Comparison of ENCODE assay signal across 21 cellular contexts in the genomic region with DNA sequence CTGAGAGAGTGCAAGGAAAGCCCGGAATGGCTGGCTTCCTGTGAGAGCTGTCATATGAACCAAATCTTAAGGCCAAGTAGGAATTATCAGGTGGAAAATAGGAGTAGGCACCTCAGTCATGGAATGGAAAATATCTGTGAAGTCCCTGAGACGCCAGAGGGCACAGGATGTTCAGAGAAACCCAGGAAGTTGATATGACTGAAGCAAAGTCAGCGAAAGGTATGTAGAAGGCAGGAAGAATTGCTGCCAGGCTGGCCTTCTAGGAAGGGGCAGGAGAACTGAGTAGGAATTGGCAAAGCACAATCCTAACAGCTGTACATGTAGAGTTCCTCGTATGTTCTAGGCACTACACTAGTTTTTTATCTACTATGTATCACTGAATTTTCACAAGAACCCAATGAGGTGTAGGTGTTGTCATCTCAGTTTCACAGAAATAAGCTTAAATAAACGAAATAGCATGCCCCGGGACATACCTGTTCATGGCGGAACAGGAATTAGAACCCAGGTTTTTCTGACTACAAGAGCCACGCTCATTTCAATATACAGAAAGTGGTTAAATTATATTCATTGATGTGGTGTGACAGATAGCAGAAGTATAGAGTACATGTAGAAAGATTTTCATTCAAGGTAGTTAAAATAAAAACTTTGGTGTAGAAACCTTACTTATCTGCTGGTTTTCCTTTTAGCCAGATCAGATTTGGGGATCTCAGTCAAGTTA. TPM values are rescaled to one million over a fixed set of nuclear protein-coding genes. Genes with fewer than 3 reads are reported as not detected.
DNase-seq lines count a peak whose midpoint lies in the region; ATAC-seq, FAIRE-seq and TF ChIP-seq lines count a peak whose summit lies in the region.
"Had no signal": no experiment of that assay in that cellular context is flagged by ENCODE, and none has a peak within 500 bp of the region (broad histone marks: within the 10 kb centered on the region; RNA-seq: fewer than 3 reads in every experiment).

No MANE protein-coding gene starts in this region.

- peak; percentile 5 for FAIRE-seq in urothelium cell line (lab: Jason Lieb, UNC)
- FAIRE-seq: RCC 7860 had no signal

- no peak overlapping the region for H3K4me3 ChIP-seq in epithelial cell of esophagus (ENCODE audit: low read length)
- H3K4me3 ChIP-seq: esophagus muscularis mucosa, MG63, smooth muscle cell, thyroid gland had no signal

- ATAC-seq in activated naive CD8-positive, alpha-beta T cell treated with anti-CD3 and anti-CD28 coated beads, Interleukin-2, amount 10 ng/mL, durations not matched to agents 7 days and 5 days (ENCODE audit: low read depth), result no peak
- ATAC-seq in T-cell (replicated peaks in 1 of 4), result peak in 2 of 4 experiments; percentile 36 to 49

- H3K27ac Mint-ChIP-seq in activated naive CD8-positive, alpha-beta T cell treated with anti-CD3 and anti-CD28 coated beads, Interleukin-2, amount 10 ng/mL, durations not matched to agents 7 days and 5 days, result peak overlapping the region; percentile 11
- no peak overlapping the region for H3K27ac Mint-ChIP-seq in activated naive CD8-positive, alpha-beta T cell treated with anti-CD3 and anti-CD28 coated beads for 36 hours
- peak overlapping the region; percentile 5 to 68 for H3K27ac Mint-ChIP-seq in T-cell

- POLR2A ChIA-PET in activated naive CD8-positive, alpha-beta T cell treated with anti-CD3 and anti-CD28 coated beads, Interleukin-2, amount 10 ng/mL, durations not matched to agents 7 days and 5 days (lab: Charles Lee), result interaction anchor here (0.6 to 1.3 kb wide), 3 partner anchors 15 to 94 kb away, joined by 3 read pairs; a partner anchor contains a TSS
- POLR2A ChIA-PET in T-cell (lab: Charles Lee), result no interaction called here

- H3K36me3 Mint-ChIP-seq in activated naive CD8-positive, alpha-beta T cell treated with anti-CD3 and anti-CD28 coated beads, Interleukin-2, amount 10 ng/mL, durations not matched to agents 7 days and 5 days, result peaks cover 32% of the 10 kb centered on the region
- peaks cover 40% of the 10 kb centered on the region for H3K36me3 Mint-ChIP-seq in activated naive CD8-positive, alpha-beta T cell treated with anti-CD3 and anti-CD28 coated beads for 36 hours
- peaks cover 37% of the 10 kb centered on the region for H3K36me3 Mint-ChIP-seq in T-cell

- CTCF ChIA-PET in T-cell (lab: Charles Lee), result no interaction called here

- TF ChIP-seq CTCF in epithelial cell of esophagus (IDR thresholded peaks at IDR 0.05; ENCODE audit: insufficient read depth, low read depth, low read length, missing control alignments), result no peak

- in situ Hi-C loops in G401 (cut with HindIII; ENCODE audit: low sequenced_read_pairs), result no loop called here

- no peaks in the 10 kb centered on the region for H3K27me3 Mint-ChIP-seq in activated naive CD8-positive, alpha-beta T cell treated with anti-CD3 and anti-CD28 coated beads, Interleukin-2, amount 10 ng/mL, durations not matched to agents 7 days and 5 days
- no peaks in the 10 kb centered on the region for H3K27me3 Mint-ChIP-seq in activated naive CD8-positive, alpha-beta T cell treated with anti-CD3 and anti-CD28 coated beads for 36 hours
- H3K27me3 Mint-ChIP-seq in T-cell, result no peaks in the 10 kb centered on the region

- H3K4me1 Mint-ChIP-seq in activated naive CD8-positive, alpha-beta T cell treated with anti-CD3 and anti-CD28 coated beads, Interleukin-2, amount 10 ng/mL, durations not matched to agents 7 days and 5 days, result peaks cover 18% of the 10 kb centered on the region
- peaks cover 33% of the 10 kb centered on the region for H3K4me1 Mint-ChIP-seq in activated naive CD8-positive, alpha-beta T cell treated with anti-CD3 and anti-CD28 coated beads for 36 hours
- peaks cover 24 to 26% (median 25%) of the 10 kb centered on the region in 3 donors for H3K4me1 Mint-ChIP-seq in T-cell

- no peak for DNase-seq in activated naive CD8-positive, alpha-beta T cell treated with anti-CD3 and anti-CD28 coated beads, Interleukin-2, amount 10 ng/mL, durations not matched to agents 7 days and 5 days
- DNase-seq in activated naive CD8-positive, alpha-beta T cell treated with anti-CD3 and anti-CD28 coated beads for 36 hours, result no peak
- DNase-seq in T-cell (no peak), epithelial cell of esophagus (ENCODE audit: low read depth) (peak; percentile 4), urothelium cell line (ENCODE audit: low spot score) (no peak), iPS-NIHi7 (ENCODE audit: extremely low spot score) (no peak), G401 (ENCODE audit: low spot score) (no peak)
- DNase-seq: activated gamma-delta T cell treated with Interleukin-2 at 50 U/mL for 16 hours; cerebellar nuclear complex; DMS153; kidney glomerular epithelial cell; MG63; NCI-H1417 treated with DMSO at 0.1 percent for 48 hours; NCI-H524 treated with DMSO at 0.1 percent for 48 hours; stimulated activated CD4-positive, alpha-beta T cell treated with anti-CD3 and anti-CD28 coated beads, Interleukin-2, amount 100 ng/mL, for 48 hours; stimulated activated naive CD4-positive, alpha-beta T cell; thyroid gland; WERI-Rb-1 had no signal

- H3K9me3 Mint-ChIP-seq in activated naive CD8-positive, alpha-beta T cell treated with anti-CD3 and anti-CD28 coated beads, Interleukin-2, amount 10 ng/mL, durations not matched to agents 7 days and 5 days, result no peaks in the 10 kb centered on the region
- H3K9me3 Mint-ChIP-seq in activated naive CD8-positive, alpha-beta T cell treated with anti-CD3 and anti-CD28 coated beads for 36 hours, result no peaks in the 10 kb centered on the region
- H3K9me3 Mint-ChIP-seq in T-cell, result no peaks in the 10 kb centered on the region

- no peak overlapping the region for H3K4me3 Mint-ChIP-seq in activated naive CD8-positive, alpha-beta T cell treated with anti-CD3 and anti-CD28 coated beads, Interleukin-2, amount 10 ng/mL, durations not matched to agents 7 days and 5 days
- no peak overlapping the region for H3K4me3 Mint-ChIP-seq in activated naive CD8-positive, alpha-beta T cell treated with anti-CD3 and anti-CD28 coated beads for 36 hours
- no peak overlapping the region for H3K4me3 Mint-ChIP-seq in T-cell

RNA-seq across cellular contexts. Expression of a gene that starts 17.0 kb away (rescaled TPM):
- total RNA-seq in activated naive CD8-positive, alpha-beta T cell treated with anti-CD3 and anti-CD28 coated beads, Interleukin-2, amount 10 ng/mL, durations not matched to agents 7 days and 5 days, result 10 to 100 TPM; 35.4 to 36.2 TPM
- total RNA-seq in activated naive CD8-positive, alpha-beta T cell treated with anti-CD3 and anti-CD28 coated beads for 36 hours, result 10 to 100 TPM; 37.2 to 37.5 TPM
- total RNA-seq in T-cell, result 10 to 100 TPM; 20.5 to 39.2 (median 21.1) TPM
- 22.5 and 30.2 TPM in 2 replicates for total RNA-seq in G401 (2014; rRNA removed; shearing (Covaris generic))

RNA-seq across cellular contexts. Expression of a gene that starts 25.4 kb away (rescaled TPM):
- 10 to 100 TPM; 36.7 to 39.5 TPM for total RNA-seq in activated naive CD8-positive, alpha-beta T cell treated with anti-CD3 and anti-CD28 coated beads, Interleukin-2, amount 10 ng/mL, durations not matched to agents 7 days and 5 days
- 10 to 100 TPM; 13.9 to 14.5 TPM for total RNA-seq in activated naive CD8-positive, alpha-beta T cell treated with anti-CD3 and anti-CD28 coated beads for 36 hours
- 100 to 1,000 TPM in 2 of 5 donors, 10 to 100 TPM in 3; 55.9 to 152 (median 68.3) TPM for total RNA-seq in T-cell
- total RNA-seq in G401 (2014; rRNA removed; shearing (Covaris generic)), result 43.7 and 47.5 TPM in 2 replicates
